ENCODE assay signal across 22 cellular contexts in genomic region chrX:18668468-18668867, GRCh38. TPM values are rescaled to one million over a fixed set of nuclear protein-coding genes. Genes with fewer than 3 reads are reported as not detected.
DNase-seq lines count a peak whose midpoint lies in the region; ATAC-seq lines count a peak whose summit lies in the region.
"Had no signal": no experiment of that assay in that cellular context is flagged by ENCODE, and none has a peak within 500 bp of the region (broad histone marks: within the 10 kb centered on the region; RNA-seq: fewer than 3 reads in every experiment).

No MANE protein-coding gene starts in this region.

- DNase-seq in activated CD4-positive, alpha-beta T cell treated with anti-CD3 and anti-CD28 coated beads for 36 hours, result no peak
- DNase-seq in activated CD4-positive, alpha-beta T cell treated with anti-CD3 and anti-CD28 coated beads for 1 hour, result no peak
- peak; percentile 12 for DNase-seq in NCI-H748 treated with DMSO at 0.1 percent for 48 hours (lab: John Stamatoyannopoulos, UW)
- no peak for DNase-seq in naive B cell
- DNase-seq in NCI-H510A (lab: John Stamatoyannopoulos, UW), result no peak
- no peak for DNase-seq in OCI-M2 (lab: John Stamatoyannopoulos, UW; ENCODE audit: unreplicated experiment)
- DNase-seq: activated CD4-positive, CD25-positive, alpha-beta regulatory T cell treated with anti-CD3 and anti-CD28 coated beads, Interleukin-2, amount 50 U/mL, for 72 hours; DMS153; Kasumi-1; mucosa of descending colon; NCI-H2081 treated with DMSO at 0.1 percent for 48 hours; T-helper 1 cell; upper lobe of right lung had no signal

- H3K27me3 Mint-ChIP-seq in activated CD4-positive, alpha-beta T cell treated with anti-CD3 and anti-CD28 coated beads for 36 hours, result no peaks in the 10 kb centered on the region
- H3K27me3 Mint-ChIP-seq in naive B cell, result peaks cover 0 to 11% (median 8%) of the 10 kb centered on the region in 3 donors

- no peaks in the 10 kb centered on the region for H3K36me3 Mint-ChIP-seq in activated CD4-positive, alpha-beta T cell treated with anti-CD3 and anti-CD28 coated beads for 36 hours (ENCODE audit: low read depth)
- no peaks in the 10 kb centered on the region for H3K36me3 Mint-ChIP-seq in naive B cell

- H3K9me3 Mint-ChIP-seq in activated CD4-positive, alpha-beta T cell treated with anti-CD3 and anti-CD28 coated beads for 36 hours (ENCODE audit: low read depth), result no peaks in the 10 kb centered on the region
- H3K9me3 Mint-ChIP-seq in naive B cell, result peaks cover 0 to 5% (median 2%) of the 10 kb centered on the region in 7 donors
- H3K9me3 Mint-ChIP-seq: activated T-helper 2 cell treated with anti-CD3 and anti-CD28 coated beads, Interferon-gamma antibody, Interleukin-2, Interleukin-4, amounts not matched to agents 10 μg/mL and 5 μg/mL and 100 μg/mL, durations not matched to agents 14 hours and 24 hours and 36 hours had no signal

- POLR2A ChIA-PET in activated CD4-positive, alpha-beta T cell treated with anti-CD3 and anti-CD28 coated beads for 36 hours (lab: Charles Lee), result no interaction called here

- peaks cover 6% of the 10 kb centered on the region for H3K4me1 Mint-ChIP-seq in activated CD4-positive, alpha-beta T cell treated with anti-CD3 and anti-CD28 coated beads for 36 hours
- H3K4me1 Mint-ChIP-seq in naive B cell, result peaks cover 9 to 19% (median 18%) of the 10 kb centered on the region in 3 donors

- ATAC-seq in activated CD4-positive, alpha-beta T cell treated with anti-CD3 and anti-CD28 coated beads for 36 hours, result peak; percentile 23
- ATAC-seq in GM19468 (IDR thresholded peaks at IDR 0.05; ENCODE audit: extremely low read depth, unreplicated experiment) (peak; percentile 39), naive B cell (ENCODE audit: low read depth in 2 of 2) (no peak), GM19397 (IDR thresholded peaks at IDR 0.05; ENCODE audit: unreplicated experiment) (no peak)
- ATAC-seq: gastroesophageal sphincter, mucosa of descending colon, Panc1 had no signal

- intact Hi-C loops in activated CD4-positive, alpha-beta T cell treated with anti-CD3 and anti-CD28 coated beads for 36 hours (cut with DNase I, micrococcal nuclease), result no loop called here

- CTCF ChIA-PET in activated CD4-positive, alpha-beta T cell treated with anti-CD3 and anti-CD28 coated beads for 36 hours (lab: Charles Lee), result no interaction called here

- H3K4me3 Mint-ChIP-seq in activated CD4-positive, alpha-beta T cell treated with anti-CD3 and anti-CD28 coated beads for 36 hours, result peak overlapping the region; percentile 18
- H3K4me3 Mint-ChIP-seq in naive B cell, result peak overlapping the region; percentile 38 to 77 (median 61)

- peak overlapping the region; percentile 37 for H3K27ac Mint-ChIP-seq in activated CD4-positive, alpha-beta T cell treated with anti-CD3 and anti-CD28 coated beads for 36 hours
- peak overlapping the region in 4 of 6 donors; percentile 8 to 76 (median 58) for H3K27ac Mint-ChIP-seq in naive B cell
- H3K27ac Mint-ChIP-seq: activated T-helper 2 cell treated with anti-CD3 and anti-CD28 coated beads, Interferon-gamma antibody, Interleukin-2, Interleukin-4, amounts not matched to agents 10 μg/mL and 5 μg/mL and 100 μg/mL, durations not matched to agents 14 hours and 24 hours and 36 hours had no signal

RNA-seq across cellular contexts. Expression of gene RS1, which starts 3.4 kb away (rescaled TPM):
- total RNA-seq in activated CD4-positive, alpha-beta T cell treated with anti-CD3 and anti-CD28 coated beads for 36 hours, result not detected
- polyA plus RNA-seq in naive B cell (ENCODE audit: low read depth in 6 of 6), result under 1 TPM in 1 of 6 donors, not detected in 5; 0.09 TPM
- total RNA-seq: activated T-helper 2 cell treated with anti-CD3 and anti-CD28 coated beads, Interferon-gamma antibody, Interleukin-2, Interleukin-4, amounts not matched to agents 10 μg/mL and 5 μg/mL and 100 μg/mL, durations not matched to agents 14 hours and 24 hours and 36 hours; cardiac muscle cell; gastroesophageal sphincter; H4; mucosa of descending colon; pulmonary artery endothelial cell had no signal
- polyA plus RNA-seq: AG04450, cardiac muscle cell had no signal

RNA-seq across cellular contexts. Expression of gene PPEF1, which starts 39.0 kb away (rescaled TPM):
- total RNA-seq in activated CD4-positive, alpha-beta T cell treated with anti-CD3 and anti-CD28 coated beads for 36 hours, result under 1 TPM; 0.26 to 0.30 TPM
- polyA plus RNA-seq in naive B cell (ENCODE audit: low read depth in 6 of 6), result under 1 TPM in 1 of 6 donors, not detected in 5; 0.74 TPM
- total RNA-seq: activated T-helper 2 cell treated with anti-CD3 and anti-CD28 coated beads, Interferon-gamma antibody, Interleukin-2, Interleukin-4, amounts not matched to agents 10 μg/mL and 5 μg/mL and 100 μg/mL, durations not matched to agents 14 hours and 24 hours and 36 hours; pulmonary artery endothelial cell had no signal
- polyA plus RNA-seq: AG04450, cardiac muscle cell had no signal

Comparison
In these comparisons a context has a peak if more than half of its experiments do, and no peak if none do; other contexts are left out.
1. ATAC-seq: peak in activated CD4-positive, alpha-beta T cell treated with anti-CD3 and anti-CD28 coated beads for 36 hours (single experiment) and GM19468 (single experiment); none in naive B cell (0 of 2) and GM19397 (single experiment).